1 cellular context compared by ENCODE assay signal in genomic region chr11:21205205-21205604, GRCh38.
TF ChIP-seq lines count a peak whose summit lies in the region.

No MANE protein-coding gene starts in this region.

TF ChIP-seq in H1, 55 proteins besides CTCF, POLR2A, EP300 and RAD21 (continued from another document):
- no peak for TF ChIP-seq TBP (IDR thresholded peaks at IDR 0.05; ENCODE audit: low read depth, low read length)
- no peak for TF ChIP-seq HDAC2 (IDR thresholded peaks at IDR 0.05; ENCODE audit: borderline replicate concordance in 1 of 2, low read depth in 2 of 2, low read length in 2 of 2)
- TF ChIP-seq TEAD4 (IDR thresholded peaks at IDR 0.05; ENCODE audit: low read depth, low read length), result no peak
- TF ChIP-seq RXRA (IDR thresholded peaks at IDR 0.05; ENCODE audit: insufficient read depth, low read depth, low read length), result no peak
TF ChIP-seq in H1: peak in this region for 0.
